10 cellular contexts compared by ENCODE assay signal in the genomic region with DNA sequence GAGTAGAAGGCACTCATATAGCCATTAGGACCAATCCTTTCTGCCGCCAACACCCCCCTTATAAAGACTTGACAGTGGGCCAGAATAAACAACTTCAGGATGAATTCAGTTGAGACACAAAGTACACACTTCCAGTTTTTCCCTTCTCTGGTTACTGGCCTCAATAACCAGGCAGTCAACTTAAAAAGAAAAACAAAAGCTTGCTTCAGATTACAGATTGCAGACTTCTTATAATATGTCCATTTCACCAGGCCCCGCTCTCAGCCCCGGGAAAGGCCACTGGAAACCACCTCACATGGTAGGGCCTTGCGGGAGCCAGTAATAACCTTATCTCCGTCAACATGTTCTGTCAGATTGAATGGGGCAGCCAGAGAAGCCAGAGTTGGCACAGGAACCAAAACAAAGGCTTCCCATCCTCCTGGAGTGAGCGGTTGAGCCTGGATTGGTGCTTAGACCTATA.
DNase-seq lines count a peak whose midpoint lies in the region; ATAC-seq and TF ChIP-seq lines count a peak whose summit lies in the region.
"Had no signal": no experiment of that assay in that cellular context is flagged by ENCODE, and none has a peak within 500 bp of the region (broad histone marks: within the 10 kb centered on the region; RNA-seq: fewer than 3 reads in every experiment).

No MANE protein-coding gene starts in this region.

- TF ChIP-seq POLR2A in testis (IDR thresholded peaks at IDR 0.05), result no peak

- peaks cover 27% of the 10 kb centered on the region for H3K79me2 ChIP-seq in hepatocyte

- DNase-seq in NCI-H1105 (lab: John Stamatoyannopoulos, UW) (peak; percentile 88), astrocyte of the hippocampus (ENCODE audit: low read depth, low spot score) (peak; percentile 71), hepatocyte (ENCODE audit: low spot score) (no peak), testis (no peak), inferior parietal cortex (ENCODE audit: extremely low spot score) (no peak)
- DNase-seq in stimulated activated CD4-positive, alpha-beta T cell treated with anti-CD3 and anti-CD28 coated beads, Interleukin-4, amount 100 ng/mL, for 4 hours, result no peak
- no peak for DNase-seq in activated T-cell treated with anti-CD3 and anti-CD28 coated beads, Interleukin-2, amount 50 U/mL, for 1 hour
- DNase-seq: H7, trophoblast cell had no signal

- H3K4me1 ChIP-seq in hepatocyte (ENCODE audit: insufficient read depth) (peaks cover 50% of the 10 kb centered on the region), testis (peaks cover 40% of the 10 kb centered on the region)

- 61% methylated on average over 6 of the region's 6 CpGs for WGBS in hepatocyte (ENCODE audit: low lambda C conversion rate, missing lambda C conversion rate)
- 36 to 41% methylated on average over 6 of the region's 6 CpGs for WGBS in testis, 2 donors

- H3K9me3 ChIP-seq in hepatocyte (ENCODE audit: low read depth) (no peaks in the 10 kb centered on the region), testis (no peaks in the 10 kb centered on the region)

- H3K4me3 ChIP-seq in hepatocyte (no peak overlapping the region), testis (no peak overlapping the region)

- no peak for TF ChIP-seq CTCF in hepatocyte (IDR thresholded peaks at IDR 0.05; ENCODE audit: poor library complexity)
- TF ChIP-seq CTCF in testis (IDR thresholded peaks at IDR 0.05), result no peak

- no peaks in the 10 kb centered on the region for H3K27me3 ChIP-seq in hepatocyte
- H3K27me3 ChIP-seq in testis, result no peaks in the 10 kb centered on the region

- intact Hi-C loops in testis (cut with DNase I; ENCODE audit: low total_unique reads), result loop anchor here (10.0 kb wide), 1 partner anchor 53 kb away; no protein-coding TSS in a partner anchor

- H3K36me3 ChIP-seq in hepatocyte (replicated peaks; ENCODE audit: insufficient read depth, low read depth) (no peaks in the 10 kb centered on the region), testis (ENCODE audit: low read depth, missing control alignments) (no peaks in the 10 kb centered on the region)

- no peaks in the 10 kb centered on the region for H4K20me1 ChIP-seq in hepatocyte (ENCODE audit: insufficient read depth, poor library complexity, severe bottlenecking)

- no peaks in the 10 kb centered on the region for H3K9me2 ChIP-seq in hepatocyte (replicated peaks; ENCODE audit: insufficient read depth)

- no peak for ATAC-seq in HG02884 (IDR thresholded peaks at IDR 0.05; ENCODE audit: unreplicated experiment)

- H2AFZ ChIP-seq in hepatocyte, result no peak overlapping the region

- peak overlapping the region; percentile 54 for H3K27ac ChIP-seq in hepatocyte
- H3K27ac ChIP-seq in testis, result peak overlapping the region; percentile 69 to 85

- H3K4me2 ChIP-seq in hepatocyte, result no peak overlapping the region

Comparison
In these comparisons a context has a peak if more than half of its experiments do, and no peak if none do; other contexts are left out.
1. DNase-seq: peak in NCI-H1105 (single experiment) and astrocyte of the hippocampus (single experiment); none in hepatocyte (single experiment), testis (single experiment), stimulated activated CD4-positive, alpha-beta T cell treated with anti-CD3 and anti-CD28 coated beads, Interleukin-4, amount 100 ng/mL, for 4 hours (0 of 2), activated T-cell treated with anti-CD3 and anti-CD28 coated beads, Interleukin-2, amount 50 U/mL, for 1 hour (single experiment) and inferior parietal cortex (single experiment).